11 cellular contexts compared by ENCODE assay signal in the genomic region with DNA sequence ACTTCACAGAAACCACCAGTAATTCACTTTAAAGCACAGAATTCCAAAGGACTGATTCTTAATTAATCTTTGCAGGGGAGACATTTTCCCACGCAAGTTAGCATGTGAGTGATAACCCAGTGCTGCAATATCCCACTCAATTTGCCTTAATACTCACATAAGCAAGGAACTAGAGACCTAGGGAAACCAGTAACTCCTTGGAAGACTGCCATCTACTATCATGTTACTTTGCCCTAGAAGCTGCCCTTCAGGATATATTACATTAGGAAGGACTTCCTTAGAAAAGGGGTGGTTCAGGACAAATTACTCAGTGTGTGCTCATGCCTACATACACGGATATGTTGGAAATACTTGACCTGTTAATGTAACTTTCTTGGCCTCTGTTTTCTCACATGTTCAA.
DNase-seq lines count a peak whose midpoint lies in the region; ATAC-seq and TF ChIP-seq lines count a peak whose summit lies in the region.
"Had no signal": no experiment of that assay in that cellular context is flagged by ENCODE, and none has a peak within 500 bp of the region (broad histone marks: within the 10 kb centered on the region; RNA-seq: fewer than 3 reads in every experiment).

No MANE protein-coding gene starts in this region.

- H3K27me3 ChIP-seq in kidney epithelial cell (ENCODE audit: control insufficient read depth, insufficient read depth, low read length): no peaks in the 10 kb centered on the region

- H3K4me3 ChIP-seq in astrocyte of the cerebellum (ENCODE audit: low read depth, low read length): no peak overlapping the region
- H3K4me3 ChIP-seq in kidney epithelial cell (ENCODE audit: low read depth, low read length): no peak overlapping the region

- H3K27me3 Mint-ChIP-seq in HFFc6 (ENCODE audit: insufficient read depth) (no peaks in the 10 kb centered on the region), endothelial cell (ENCODE audit: unreplicated experiment) (no peaks in the 10 kb centered on the region)

- TF ChIP-seq CTCF in HFFc6 (IDR thresholded peaks at IDR 0.05) (no peak), astrocyte of the cerebellum (IDR thresholded peaks at IDR 0.05; ENCODE audit: low read depth, low read length, missing control alignments) (no peak), kidney epithelial cell (IDR thresholded peaks at IDR 0.05; ENCODE audit: insufficient read depth, low read length, poor library complexity, severe bottlenecking) (no peak), endothelial cell (IDR thresholded peaks at IDR 0.05; ENCODE audit: unreplicated experiment) (no peak)

- no peak for ATAC-seq in GM21576 (IDR thresholded peaks at IDR 0.05; ENCODE audit: unreplicated experiment)

- in situ Hi-C loops in astrocyte of the cerebellum (cut with HindIII; ENCODE audit: low sequenced_read_pairs): no loop called here

- H3K27ac ChIP-seq in substantia nigra (ENCODE audit: low read depth, low read length, poor library complexity, severe bottlenecking): no peak overlapping the region
- H3K27ac ChIP-seq: HL-60 had no signal

- H3K36me3 ChIP-seq in kidney epithelial cell (ENCODE audit: control insufficient read depth, insufficient read depth, low read length): no peaks in the 10 kb centered on the region

- H3K9me3 Mint-ChIP-seq in HFFc6 (no peaks in the 10 kb centered on the region), endothelial cell (ENCODE audit: unreplicated experiment) (no peaks in the 10 kb centered on the region)

- H3K4me1 Mint-ChIP-seq in HFFc6 (ENCODE audit: low read depth): peaks cover 20% of the 10 kb centered on the region
- H3K4me1 Mint-ChIP-seq in endothelial cell (ENCODE audit: unreplicated experiment): no peaks in the 10 kb centered on the region

- DNase-seq in AG08395 (ENCODE audit: low spot score) (peak; percentile 63), HFFc6 (peak; percentile 38), astrocyte of the cerebellum (ENCODE audit: low read depth) (peak; percentile 40), kidney epithelial cell (ENCODE audit: low read depth) (peak; percentile 21), substantia nigra (lab: John Stamatoyannopoulos, UW) (no peak), iPS-NIHi11 (ENCODE audit: low spot score) (no peak), endothelial cell (ENCODE audit: low spot score) (no peak)
- DNase-seq: C1 segment of cervical spinal cord, NCI-H1436 had no signal

- no peak overlapping the region for H3K4me3 Mint-ChIP-seq in HFFc6
- H3K4me3 Mint-ChIP-seq in endothelial cell (ENCODE audit: unreplicated experiment): no peak overlapping the region

- H3K27ac Mint-ChIP-seq in HFFc6 (no peak overlapping the region), endothelial cell (ENCODE audit: unreplicated experiment) (no peak overlapping the region)

- H3K36me3 Mint-ChIP-seq in HFFc6 (ENCODE audit: low read depth) (no peaks in the 10 kb centered on the region), endothelial cell (ENCODE audit: low read depth, unreplicated experiment) (no peaks in the 10 kb centered on the region)

Comparison
In these comparisons a context has a peak if more than half of its experiments do, and no peak if none do; other contexts are left out.
1. DNase-seq: peak in AG08395 (single experiment), HFFc6 (single experiment), astrocyte of the cerebellum (single experiment) and kidney epithelial cell (single experiment); none in substantia nigra (0 of 49), iPS-NIHi11 (single experiment) and endothelial cell (single experiment).